ENCODE assay signal across 1 cellular context in genomic region chr1:39869538-39870112, GRCh38. TPM values are rescaled to one million over a fixed set of nuclear protein-coding genes. Genes with fewer than 3 reads are reported as not detected.
"Had no signal": no experiment of that assay in that cellular context is flagged by ENCODE, and none has a peak within 500 bp of the region (broad histone marks: within the 10 kb centered on the region; RNA-seq: fewer than 3 reads in every experiment).

No MANE protein-coding gene starts in this region.

RNA-seq across cellular contexts. Expression of gene MYCL, which starts 32.1 kb away (rescaled TPM):
- total RNA-seq: naive thymus-derived CD8-positive, alpha-beta T cell had no signal
- polyA plus RNA-seq: naive thymus-derived CD8-positive, alpha-beta T cell had no signal
